In the genomic region with DNA sequence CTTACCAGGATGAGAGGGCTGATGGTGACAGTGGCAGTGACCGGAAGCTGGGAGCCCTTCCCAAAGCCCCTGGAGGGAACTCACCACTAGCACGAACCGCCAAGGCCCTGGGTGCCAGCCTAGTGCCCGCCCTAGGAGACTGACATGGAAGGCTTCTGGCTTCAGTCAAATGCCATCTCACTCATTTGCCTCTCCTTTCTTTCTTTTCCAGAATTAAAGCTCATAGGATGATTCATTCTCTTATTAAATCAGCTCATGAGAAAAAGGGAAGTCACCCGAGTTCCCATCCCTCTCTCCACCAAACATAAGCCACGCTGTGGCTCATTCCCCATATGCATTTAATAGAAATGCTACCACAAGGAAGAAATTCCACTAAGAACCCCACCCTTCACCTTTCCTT, we compare ENCODE assay signal across 9 cellular contexts. TPM values are rescaled to one million over a fixed set of nuclear protein-coding genes. Genes with fewer than 3 reads are reported as not detected.
DNase-seq lines count a peak whose midpoint lies in the region; ATAC-seq and TF ChIP-seq lines count a peak whose summit lies in the region.
"Had no signal": no experiment of that assay in that cellular context is flagged by ENCODE, and none has a peak within 500 bp of the region (broad histone marks: within the 10 kb centered on the region; RNA-seq: fewer than 3 reads in every experiment).

No MANE protein-coding gene starts in this region.

- H3K4me1 ChIP-seq in foreskin keratinocyte (peaks cover 53% of the 10 kb centered on the region), suprapubic skin (peaks cover 76% of the 10 kb centered on the region), aorta (ENCODE audit: control insufficient read depth in 1 of 2, insufficient read depth in 2 of 2, low read length in 2 of 2) (peaks cover 6 to 11% of the 10 kb centered on the region in 2 donors), HAP-1 (peaks cover 32% of the 10 kb centered on the region)

- H3K36me3 ChIP-seq in suprapubic skin (no peaks in the 10 kb centered on the region), aorta (ENCODE audit: control insufficient read depth in 1 of 2, insufficient read depth in 2 of 2, low read length in 1 of 2) (no peaks in the 10 kb centered on the region), HAP-1 (replicated peaks) (no peaks in the 10 kb centered on the region)

- TF ChIP-seq POLR2A in suprapubic skin (IDR thresholded peaks at IDR 0.05) = no peak

- H3K9me3 ChIP-seq in suprapubic skin (no peaks in the 10 kb centered on the region), aorta (ENCODE audit: control insufficient read depth, low read length) (no peaks in the 10 kb centered on the region), HAP-1 (no peaks in the 10 kb centered on the region)

- no peak for TF ChIP-seq EP300 in suprapubic skin (IDR thresholded peaks at IDR 0.05)

- 40% methylated on average over 6 of the region's 6 CpGs for WGBS in suprapubic skin
- 75 to 79% methylated on average over 6 of the region's 6 CpGs for WGBS in aorta, 2 donors

- intact Hi-C loops in aorta (cut with DNase I) = no loop called here

- TF ChIP-seq CTCF in foreskin keratinocyte (conservative IDR thresholded peaks at IDR 0.05) = no peak
- no peak for TF ChIP-seq CTCF in suprapubic skin (IDR thresholded peaks at IDR 0.05)

- DNase-seq in HS-5 (ENCODE audit: low read depth) (peak; percentile 60), SW480 (ENCODE audit: low spot score) (peak; percentile 64), foreskin keratinocyte (peak in 1 of 2 donors; percentile 42), suprapubic skin (ENCODE audit: low spot score in 2 of 2) (no peak), aorta (no peak), HAP-1 (ENCODE audit: low spot score in 2 of 2) (no peak)
- DNase-seq: activated CD8-positive, alpha-beta memory T cell treated with anti-CD3 and anti-CD28 coated beads for 24 hours; retina had no signal

- H3K4me3 ChIP-seq in suprapubic skin (no peak overlapping the region), aorta (ENCODE audit: low read length in 2 of 2) (no peak overlapping the region), HAP-1 (no peak overlapping the region)

- ATAC-seq in foreskin keratinocyte (no peak), aorta (ENCODE audit: low FRiP score) (no peak), GM21390 (IDR thresholded peaks at IDR 0.05; ENCODE audit: unreplicated experiment) (no peak)

- no peaks in the 10 kb centered on the region for H3K27me3 ChIP-seq in foreskin keratinocyte
- no peaks in the 10 kb centered on the region for H3K27me3 ChIP-seq in suprapubic skin
- no peaks in the 10 kb centered on the region for H3K27me3 ChIP-seq in aorta (ENCODE audit: control insufficient read depth in 1 of 2, insufficient read depth in 2 of 2, low read length in 1 of 2)
- no peaks in the 10 kb centered on the region for H3K27me3 ChIP-seq in HAP-1 (ENCODE audit: low read depth)

- in situ Hi-C loops in HAP-1 (cut with MboI; ENCODE audit: low sequenced_read_pairs) = no loop called here

- peak overlapping the region; percentile 58 for H3K27ac ChIP-seq in foreskin keratinocyte
- H3K27ac ChIP-seq in suprapubic skin = peak overlapping the region; percentile 16
- no peak overlapping the region for H3K27ac ChIP-seq in aorta (ENCODE audit: low read depth in 1 of 2, low read length in 2 of 2)

RNA-seq across cellular contexts. Expression of gene CUEDC1, which starts 12.1 kb away (rescaled TPM):
- total RNA-seq in foreskin keratinocyte (11.6 and 13.1 TPM in 2 replicates), suprapubic skin (10 to 100 TPM in 2 of 4 donors, 1 to 10 TPM in 2; 5.1 to 34.2 (median 12.8) TPM), aorta (10 to 100 TPM; 42.9 to 43.6 TPM)
- polyA plus RNA-seq in foreskin keratinocyte (16.6 TPM in 2 replicates), aorta (10 to 100 TPM; 25.4 to 26.7 TPM)

RNA-seq across cellular contexts. Expression of gene VEZF1, which starts 44.9 kb away (rescaled TPM):
- 40.2 and 42.4 TPM in 2 replicates for total RNA-seq in foreskin keratinocyte
- 9.6 and 12.2 TPM in 2 replicates for polyA plus RNA-seq in foreskin keratinocyte
- 10 to 100 TPM; 45.3 to 76.0 (median 63.7) TPM for total RNA-seq in suprapubic skin
- total RNA-seq in aorta = 10 to 100 TPM; 57.3 to 59.8 TPM
- polyA plus RNA-seq in aorta = 10 to 100 TPM; 21.2 to 27.7 TPM

Comparison
In these comparisons a context has a peak if more than half of its experiments do, and no peak if none do; other contexts are left out.
1. DNase-seq: peak in HS-5 (single experiment) and SW480 (single experiment); none in suprapubic skin (0 of 2), aorta (0 of 2) and HAP-1 (0 of 2).
2. H3K27ac ChIP-seq: peak in foreskin keratinocyte (single experiment) and suprapubic skin (single experiment); none in aorta (0 of 2).